In the genomic region with DNA sequence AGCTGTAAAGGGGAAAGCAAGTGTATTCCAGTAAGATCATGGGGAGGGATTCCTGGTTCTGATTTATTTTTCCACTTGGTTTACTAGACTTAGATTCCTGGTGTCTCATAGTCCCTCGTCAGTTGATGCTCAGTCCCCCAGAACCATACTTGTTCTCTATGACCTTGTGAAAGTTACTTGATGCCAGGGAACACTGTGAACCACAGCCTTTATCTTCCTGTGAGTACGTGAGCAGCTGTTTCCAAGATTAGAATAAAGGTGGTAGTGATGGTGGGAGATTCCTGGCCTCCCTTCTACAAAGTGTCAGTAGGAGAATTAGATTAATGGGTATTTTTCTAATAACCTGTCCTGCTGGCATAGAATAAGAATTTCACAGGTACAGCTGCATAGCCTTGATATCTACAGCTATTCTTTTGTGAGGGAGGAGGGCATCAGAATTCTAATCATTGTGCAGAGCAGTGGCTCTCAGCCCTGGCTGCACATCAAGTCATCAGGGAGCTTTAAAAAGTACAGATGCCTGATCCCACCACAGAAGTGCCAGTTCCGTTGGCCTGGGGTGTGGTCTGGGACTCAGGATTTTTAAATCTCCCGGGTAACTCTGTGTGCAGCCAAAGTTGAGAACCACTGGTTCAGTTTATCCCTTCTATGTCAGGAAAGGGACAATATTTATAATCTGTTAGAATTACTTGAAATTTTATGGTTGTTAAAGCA, we compare ENCODE assay signal across 20 cellular contexts.
"Had no signal": no experiment of that assay in that cellular context is flagged by ENCODE, and none has a peak within 500 bp of the region (broad histone marks: within the 10 kb centered on the region; RNA-seq: fewer than 3 reads in every experiment).

No MANE protein-coding gene starts in this region.

- ATAC-seq: activated CD4-positive, CD25-positive, alpha-beta regulatory T cell treated with anti-CD3 and anti-CD28 coated beads, Interleukin-2, amount 50 U/mL, for 24 hours; activated CD8-positive, alpha-beta T cell treated with anti-CD3 and anti-CD28 coated beads for 36 hours; activated T-cell treated with anti-CD3 and anti-CD28 coated beads, Interleukin-2, amount 50 U/mL, for 72 hours had no signal

- H3K4me1 ChIP-seq: breast epithelium, Peyer's patch had no signal

- H3K27me3 ChIP-seq: breast epithelium, MG63, Peyer's patch had no signal

- H3K9me3 ChIP-seq: breast epithelium, MG63, Peyer's patch had no signal

- H3K27ac ChIP-seq: breast epithelium, Peyer's patch, RWPE1 had no signal

- H3K36me3 ChIP-seq: breast epithelium, MG63 had no signal

- H3K4me3 ChIP-seq: breast epithelium, MG63, Peyer's patch had no signal

- DNase-seq: activated CD4-positive, alpha-beta T cell treated with anti-CD3 and anti-CD28 coated beads for 4 hours; activated CD8-positive, alpha-beta memory T cell treated with anti-CD3 and anti-CD28 coated beads, Interleukin-2, amount 50 U/mL, for 4 hours; activated CD8-positive, alpha-beta T cell treated with anti-CD3 and anti-CD28 coated beads for 36 hours; activated gamma-delta T cell treated with Interleukin-2 at 50 U/mL for 16 hours; activated naive CD4-positive, alpha-beta T cell treated with anti-CD3 and anti-CD28 coated beads, Interleukin-2, amount 10 ng/mL, durations not matched to agents 7 days and 5 days; activated naive CD8-positive, alpha-beta T cell treated with anti-CD3 and anti-CD28 coated beads for 36 hours; activated T-cell treated with anti-CD3 and anti-CD28 coated beads, Interleukin-2, amount 50 U/mL, for 72 hours; anterior cingulate cortex; MG63; NCI-H1105; NCI-H1436; NCI-H1694 treated with DMSO at 0.1 percent for 48 hours; NCI-H2029 treated with DMSO at 0.1 percent for 48 hours; NCI-H510A treated with DMSO at 0.1 percent for 48 hours; NCI-H69; SHP77 treated with DMSO at 0.1 percent for 48 hours had no signal
